1 cellular context compared by ENCODE assay signal in genomic region chr4:184170996-184171395, GRCh38.
TF ChIP-seq lines count a peak whose summit lies in the region.

No MANE protein-coding gene starts in this region.

TF ChIP-seq in SK-N-SH, 30 proteins besides CTCF, POLR2A, EP300 and RAD21 (continued from another document):
- TF ChIP-seq PBX3 (IDR thresholded peaks at IDR 0.05): no peak
- no peak for TF ChIP-seq MXI1 (IDR thresholded peaks at IDR 0.05; ENCODE audit: low read depth, low read length)
